20 cellular contexts compared by ENCODE assay signal in genomic region chr4:53477038-53477565, GRCh38.
A peak's percentile ranks its signal among the peaks of the same experiment; 100 is the strongest.
DNase-seq lines count a peak whose midpoint lies in the region; ATAC-seq, FAIRE-seq and TF ChIP-seq lines count a peak whose summit lies in the region.
"Had no signal": no experiment of that assay in that cellular context is flagged by ENCODE, and none has a peak within 500 bp of the region (broad histone marks: within the 10 kb centered on the region; RNA-seq: fewer than 3 reads in every experiment).

No MANE protein-coding gene starts in this region.

- H3K4me3 ChIP-seq in HepG2 (replicated peaks in 1 of 3; ENCODE audit: insufficient read depth in 1 of 3, low read depth in 2 of 3, low read length in 3 of 3) (no peak overlapping the region), right lobe of liver (no peak overlapping the region), endodermal cell (ENCODE audit: low read length) (peak overlapping the region; percentile 32), vagina (no peak overlapping the region)
- H3K4me3 ChIP-seq: gastrocnemius medialis, GM12878, uterus had no signal

- POLR2A ChIA-PET in HepG2 (lab: Yijun Ruan, JAX) = no interaction called here

- TF ChIP-seq POLR2A in HepG2 (IDR thresholded peaks at IDR 0.05; ENCODE audit: insufficient read depth in 1 of 2, low read depth in 2 of 2, low read length in 2 of 2) = no peak
- no peak for TF ChIP-seq POLR2A in right lobe of liver (IDR thresholded peaks at IDR 0.05)
- TF ChIP-seq POLR2A in vagina (IDR thresholded peaks at IDR 0.05) = no peak

- peaks cover 0 to 4% of the 10 kb centered on the region in 2 experiments; a peak in 1 of 5 replicates for H3K27me3 ChIP-seq in HepG2 (ENCODE audit: control insufficient read depth in 1 of 2, insufficient read depth in 2 of 2, low read length in 2 of 2)
- no peaks in the 10 kb centered on the region for H3K27me3 ChIP-seq in right lobe of liver
- no peaks in the 10 kb centered on the region for H3K27me3 ChIP-seq in endodermal cell (ENCODE audit: control insufficient read depth, insufficient read depth, low read length, poor library complexity, severe bottlenecking)
- H3K27me3 ChIP-seq in vagina = no peaks in the 10 kb centered on the region
- H3K27me3 ChIP-seq: gastrocnemius medialis, neutrophil, uterus had no signal

- 19% methylated on average over 5 of the region's 5 CpGs for WGBS in HepG2 (ENCODE audit: low lambda C conversion rate)
- WGBS in right lobe of liver (ENCODE audit: insufficient coverage, low coverage, low lambda C conversion rate, missing lambda C conversion rate) = 80% methylated on average over 5 of the region's 5 CpGs
- 55 to 67% methylated on average over 3 to 5 of the region's 5 CpGs for WGBS in endodermal cell (ENCODE audit: insufficient coverage in 1 of 2, insufficient read length in 1 of 2), 2 experiments

- H3K4me1 ChIP-seq in HepG2 (ENCODE audit: insufficient read depth, low read length) = peaks cover 11% of the 10 kb centered on the region
- H3K4me1 ChIP-seq in right lobe of liver = no peaks in the 10 kb centered on the region
- peaks cover 4% of the 10 kb centered on the region for H3K4me1 ChIP-seq in endodermal cell (ENCODE audit: control insufficient read depth, insufficient read depth, low read length)
- H3K4me1 ChIP-seq in vagina = no peaks in the 10 kb centered on the region
- H3K4me1 ChIP-seq: gastrocnemius medialis, uterus had no signal

- H3K27me3 Mint-ChIP-seq in endodermal cell (ENCODE audit: insufficient read depth) = no peaks in the 10 kb centered on the region
- H3K27me3 Mint-ChIP-seq: IgD-negative memory B cell had no signal

- no peaks in the 10 kb centered on the region for H3K9me3 ChIP-seq in HepG2 (ENCODE audit: low read length)
- H3K9me3 ChIP-seq in right lobe of liver = no peaks in the 10 kb centered on the region
- no peaks in the 10 kb centered on the region for H3K9me3 ChIP-seq in endodermal cell (ENCODE audit: control insufficient read depth, low read length)
- no peaks in the 10 kb centered on the region for H3K9me3 ChIP-seq in vagina
- H3K9me3 ChIP-seq: gastrocnemius medialis, neutrophil, uterus had no signal

- no peak for TF ChIP-seq CTCF in HepG2 (CRISPR knock-in tag; IDR thresholded peaks at IDR 0.05)
- no peak for TF ChIP-seq CTCF in right lobe of liver (IDR thresholded peaks at IDR 0.05)
- TF ChIP-seq CTCF in endodermal cell (conservative IDR thresholded peaks at IDR 0.05) = no peak
- TF ChIP-seq CTCF in vagina (IDR thresholded peaks at IDR 0.05) = no peak

- TF ChIP-seq EP300 in HepG2 (IDR thresholded peaks at IDR 0.05; ENCODE audit: low read depth in 2 of 2, low read length in 2 of 2) (no peak), HepG2 (CRISPR knock-in tag; IDR thresholded peaks at IDR 0.05; ENCODE audit: borderline replicate concordance) (no peak)

- H3K27ac ChIP-seq in HepG2 (ENCODE audit: extremely low read length, insufficient read depth, low read length) (no peak overlapping the region), right lobe of liver (no peak overlapping the region), endodermal cell (ENCODE audit: low read depth, low read length) (no peak overlapping the region), vagina (peak overlapping the region; percentile 68)
- H3K27ac ChIP-seq: gastrocnemius medialis, neutrophil, uterus had no signal

- intact Hi-C loops in HepG2 (cut with micrococcal nuclease; ENCODE audit: unreplicated experiment) (no loop called here), right lobe of liver (cut with DNase I) (no loop called here), vagina (cut with DNase I) (no loop called here)

- FAIRE-seq in HepG2 (lab: Jason Lieb, UNC) = no peak
- FAIRE-seq: GM12878 had no signal

- H3K4me3 Mint-ChIP-seq in endodermal cell = peak overlapping the region; percentile 20
- H3K4me3 Mint-ChIP-seq: activated CD8-positive, alpha-beta T cell treated with anti-CD3 and anti-CD28 coated beads for 36 hours; CD4-positive, alpha-beta T cell; IgD-negative memory B cell had no signal

- in situ Hi-C loops in HepG2 (cut with HindIII; ENCODE audit: extremely low pct_ligation_motif_present, low pct_unique_long_range_greater_than_20kb) = loop anchor here (25.0 kb wide), 1 partner anchor 760 kb away; the partner anchor contains the start of gene PDGFRA

- peaks cover 27% of the 10 kb centered on the region for H3K4me1 Mint-ChIP-seq in endodermal cell
- H3K4me1 Mint-ChIP-seq: IgD-negative memory B cell had no signal

- peaks cover 7% of the 10 kb centered on the region for H3K36me3 Mint-ChIP-seq in endodermal cell (ENCODE audit: low read depth)
- H3K36me3 Mint-ChIP-seq: IgD-negative memory B cell had no signal

- CTCF ChIA-PET in HepG2 (lab: Yijun Ruan, JAX; ENCODE audit: low intra/inter-chr PET ratio, low total read pairs) = no interaction called here

- H4K20me1 ChIP-seq in HepG2 (ENCODE audit: insufficient read depth, low read length) = no peaks in the 10 kb centered on the region

- peaks cover 2% of the 10 kb centered on the region for H3K9me3 Mint-ChIP-seq in endodermal cell
- H3K9me3 Mint-ChIP-seq: activated T-helper 2 cell treated with anti-CD3 and anti-CD28 coated beads, Interferon-gamma antibody, Interleukin-2, Interleukin-4, amounts not matched to agents 10 μg/mL and 5 μg/mL and 100 μg/mL, durations not matched to agents 14 hours and 24 hours and 36 hours had no signal

- H3K79me2 ChIP-seq in HepG2 (ENCODE audit: insufficient read depth, low read length) = no peaks in the 10 kb centered on the region

- H3K9ac ChIP-seq in HepG2 (ENCODE audit: insufficient read depth, low read depth, low read length) (no peak overlapping the region), endodermal cell (ENCODE audit: extremely low read depth, low read length, poor library complexity, severe bottlenecking) (no peak overlapping the region)

- peak overlapping the region; percentile 84 for H3K27ac Mint-ChIP-seq in endodermal cell
- H3K27ac Mint-ChIP-seq: activated CD8-positive, alpha-beta T cell treated with anti-CD3 and anti-CD28 coated beads for 36 hours; activated T-helper 2 cell treated with anti-CD3 and anti-CD28 coated beads, Interferon-gamma antibody, Interleukin-2, Interleukin-4, amounts not matched to agents 10 μg/mL and 5 μg/mL and 100 μg/mL, durations not matched to agents 14 hours and 24 hours and 36 hours; CD4-positive, alpha-beta T cell; IgD-negative memory B cell had no signal

- DNase-seq in HepG2 (ENCODE audit: low spot score) (peak; percentile 9), right lobe of liver (no peak), endodermal cell (no peak), iPS-NIHi7 (ENCODE audit: extremely low spot score) (peak; percentile 51), vagina (ENCODE audit: extremely low spot score in 2 of 2) (no peak), NCI-H526 treated with DMSO at 0.1 percent for 48 hours (lab: John Stamatoyannopoulos, UW) (no peak), activated T-cell treated with anti-CD3 and anti-CD28 coated beads for 4 hours (no peak)
- DNase-seq: activated CD8-positive, alpha-beta T cell treated with anti-CD3 and anti-CD28 coated beads for 36 hours; CD4-positive, alpha-beta T cell; gastrocnemius medialis; left ventricle myocardium superior; NCI-H1105; NCI-H2227 treated with DMSO at 0.1 percent for 48 hours; stimulated activated naive CD8-positive, alpha-beta T cell treated with anti-CD3 and anti-CD28 coated beads, Interleukin-15, Interleukin-2, amounts not matched to agents 100 U/mL and 50 U/mL, for 24 hours; uterus had no signal

- BruUV-seq in HepG2 (replicated peaks; lab: Mats Ljungman, UMichigan) = no TSS peak

- no peak for TF ChIP-seq RAD21 in HepG2 (CRISPR knock-in tag; IDR thresholded peaks at IDR 0.05)

- H3K4me2 ChIP-seq in HepG2 (ENCODE audit: low read depth, low read length) = peak overlapping the region; percentile 34; the same call in 1 of the 2 replicates

- H2AFZ ChIP-seq in HepG2 (ENCODE audit: low read length) = no peak overlapping the region

- ATAC-seq in HepG2 = peak; percentile 81
- no peak for ATAC-seq in right lobe of liver
- no peak for ATAC-seq in GM21717 (IDR thresholded peaks at IDR 0.05; ENCODE audit: unreplicated experiment)
- ATAC-seq: activated CD8-positive, alpha-beta T cell treated with anti-CD3 and anti-CD28 coated beads for 36 hours; gastrocnemius medialis; GM12878; stimulated activated naive CD8-positive, alpha-beta T cell treated with anti-CD3 and anti-CD28 coated beads, Interleukin-15, Interleukin-2, amounts not matched to agents 100 U/mL and 50 U/mL, for 24 hours had no signal

- H3K36me3 ChIP-seq in HepG2 (replicated peaks in 1 of 2; ENCODE audit: control insufficient read depth in 1 of 2, insufficient read depth in 2 of 2, low read length in 2 of 2) = no peaks in the 10 kb centered on the region
- H3K36me3 ChIP-seq in right lobe of liver = no peaks in the 10 kb centered on the region
- H3K36me3 ChIP-seq in endodermal cell (ENCODE audit: control insufficient read depth, insufficient read depth, low read length) = no peaks in the 10 kb centered on the region
- H3K36me3 ChIP-seq in vagina = no peaks in the 10 kb centered on the region
- H3K36me3 ChIP-seq: neutrophil, uterus had no signal

TF ChIP-seq in HepG2, 621 proteins besides CTCF, POLR2A, EP300 and RAD21:
- TF ChIP-seq ZSCAN25 (CRISPR knock-in tag; IDR thresholded peaks at IDR 0.05) (0 out of 2 replicates have a peak, but pooled peaks have one; percentile 33), ZBTB8A (CRISPR knock-in tag; IDR thresholded peaks at IDR 0.05; ENCODE audit: borderline replicate concordance, low read depth) (no peak)

Comparison
In these comparisons a context has a peak if more than half of its experiments do, and no peak if none do; other contexts are left out.
1. DNase-seq: peak in HepG2 (single experiment) and iPS-NIHi7 (single experiment); none in right lobe of liver (0 of 3), endodermal cell (single experiment), vagina (0 of 2), NCI-H526 treated with DMSO at 0.1 percent for 48 hours (single experiment) and activated T-cell treated with anti-CD3 and anti-CD28 coated beads for 4 hours (single experiment).